In the genomic region with DNA sequence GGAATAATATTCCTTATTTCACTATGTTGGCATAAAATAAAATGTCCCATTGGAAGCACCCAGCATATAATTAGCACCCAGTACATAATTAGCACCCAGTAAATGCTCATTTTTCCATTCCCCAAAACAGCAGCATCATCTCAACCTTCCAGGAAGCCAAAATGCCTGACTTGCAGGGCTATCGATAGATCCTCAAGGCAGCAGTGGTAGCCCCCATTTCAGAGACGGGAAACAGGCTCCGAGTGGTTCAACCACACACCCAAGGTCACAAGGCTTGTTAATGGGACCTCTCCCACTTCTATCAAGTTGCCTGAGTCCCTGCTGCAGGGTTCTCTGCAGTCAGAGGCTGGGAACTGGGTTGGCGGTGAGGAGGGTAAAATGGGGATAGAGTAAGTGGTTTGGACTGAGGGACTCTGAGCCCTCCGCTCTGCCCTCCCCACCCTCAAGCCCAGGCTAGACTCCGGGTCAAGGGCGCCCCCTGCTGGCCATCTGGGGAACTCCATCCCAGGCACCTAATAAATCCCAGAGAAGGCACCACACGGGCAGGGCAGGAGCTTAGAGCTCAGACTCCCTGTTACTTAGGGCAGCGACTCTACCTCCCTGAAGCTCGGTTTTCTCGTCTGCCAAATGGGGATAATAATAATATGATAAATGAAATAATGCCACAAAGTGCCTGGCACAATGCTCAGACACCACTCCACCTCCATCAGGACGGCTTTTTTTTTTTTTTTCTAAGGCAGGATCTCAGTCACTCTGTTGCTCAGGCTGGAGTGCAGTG, we compare ENCODE assay signal across 9 cellular contexts. TPM values are rescaled to one million over a fixed set of nuclear protein-coding genes. Genes with fewer than 3 reads are reported as not detected.
DNase-seq lines count a peak whose midpoint lies in the region; ATAC-seq and TF ChIP-seq lines count a peak whose summit lies in the region.
"Had no signal": no experiment of that assay in that cellular context is flagged by ENCODE, and none has a peak within 500 bp of the region (broad histone marks: within the 10 kb centered on the region; RNA-seq: fewer than 3 reads in every experiment).

No MANE protein-coding gene starts in this region.

- no peaks in the 10 kb centered on the region for H3K9me3 Mint-ChIP-seq in CD8-positive, alpha-beta memory T cell

- TF ChIP-seq CTCF in left ventricle myocardium inferior (IDR thresholded peaks at IDR 0.05; ENCODE audit: borderline replicate concordance), result peak; percentile 97

- POLR2A ChIA-PET in CD8-positive, alpha-beta memory T cell (lab: Charles Lee), result interaction anchor here (0.7 to 1.4 kb wide), 8 partner anchors 22 to 1211 kb away, joined by 3 to 12 read pairs (median 4); no protein-coding TSS in a partner anchor

- peak overlapping the region; percentile 78 for H3K27ac ChIP-seq in CD8-positive, alpha-beta memory T cell (ENCODE audit: low read depth, low read length)
- H3K27ac ChIP-seq in left ventricle myocardium inferior (replicated peaks), result no peak overlapping the region

- H3K4me1 Mint-ChIP-seq in CD8-positive, alpha-beta memory T cell, result peaks cover 15 to 29% (median 18%) of the 10 kb centered on the region in 3 donors

- CTCF ChIA-PET in CD8-positive, alpha-beta memory T cell (lab: Charles Lee), result interaction anchor here (0.6 to 12.4 kb wide), 26 partner anchors 9 to 150 kb away, joined by 3 to 525 read pairs (median 5); a partner anchor contains a TSS

- H3K9me3 ChIP-seq in CD8-positive, alpha-beta memory T cell (ENCODE audit: low read length), result no peaks in the 10 kb centered on the region
- H3K9me3 ChIP-seq in adipocyte (ENCODE audit: control insufficient read depth, low read length) (no peaks in the 10 kb centered on the region), left ventricle myocardium inferior (replicated peaks) (no peaks in the 10 kb centered on the region)

- peak overlapping the region in 5 of 7 donors; percentile 19 to 49 (median 23) for H3K4me3 Mint-ChIP-seq in CD8-positive, alpha-beta memory T cell

- no peaks in the 10 kb centered on the region for H3K27me3 Mint-ChIP-seq in CD8-positive, alpha-beta memory T cell

- peak overlapping the region in 7 of 8 donors; percentile 3 to 81 (median 36) for H3K27ac Mint-ChIP-seq in CD8-positive, alpha-beta memory T cell

- H3K4me3 ChIP-seq in CD8-positive, alpha-beta memory T cell (ENCODE audit: low read length), result peak overlapping the region; percentile 33
- H3K4me3 ChIP-seq in adipocyte (ENCODE audit: low read length), result no peak overlapping the region
- H3K4me3 ChIP-seq in left ventricle myocardium inferior, result no peak overlapping the region

- ATAC-seq in GM21447 (IDR thresholded peaks at IDR 0.05; ENCODE audit: unreplicated experiment), result peak; percentile 75
- peak; percentile 76 for ATAC-seq in sciatic nerve
- ATAC-seq in HG02623 (IDR thresholded peaks at IDR 0.05; ENCODE audit: unreplicated experiment), result no peak

- DNase-seq in CD8-positive, alpha-beta memory T cell, result peak; percentile 82 to 93 (median 91)
- DNase-seq in MV-4-11 (lab: John Stamatoyannopoulos, UW), result peak; percentile 67
- DNase-seq in T-helper 1 cell, result peak; percentile 71 to 92 (median 77)
- DNase-seq in adipocyte (ENCODE audit: low read depth), result peak; percentile 90
- peak; percentile 79 for DNase-seq in left ventricle myocardium inferior
- DNase-seq in sciatic nerve (ENCODE audit: low spot score), result peak; percentile 93

- H3K36me3 Mint-ChIP-seq in CD8-positive, alpha-beta memory T cell, result no peaks in the 10 kb centered on the region

- no peaks in the 10 kb centered on the region for H3K36me3 ChIP-seq in CD8-positive, alpha-beta memory T cell (ENCODE audit: insufficient read depth, low read length)
- H3K36me3 ChIP-seq in adipocyte (ENCODE audit: control insufficient read depth, insufficient read depth, low read length, severe bottlenecking) (no peaks in the 10 kb centered on the region), left ventricle myocardium inferior (no peaks in the 10 kb centered on the region)

- H3K27me3 ChIP-seq in CD8-positive, alpha-beta memory T cell (ENCODE audit: insufficient read depth, low read length, poor library complexity, severe bottlenecking), result no peaks in the 10 kb centered on the region
- H3K27me3 ChIP-seq in adipocyte (replicated peaks; ENCODE audit: control insufficient read depth, insufficient read depth, low read length), result peaks cover 10% of the 10 kb centered on the region
- peaks cover 12% of the 10 kb centered on the region for H3K27me3 ChIP-seq in left ventricle myocardium inferior (ENCODE audit: low read depth)

- intact Hi-C loops in left ventricle myocardium inferior (cut with micrococcal nuclease) (loop anchor here (2.0 kb wide), 1 partner anchor 59 kb away; no protein-coding TSS in a partner anchor), sciatic nerve (cut with DNase I) (loop anchor here (2.0 to 5.0 kb wide), 2 partner anchors 59 to 133 kb away; no protein-coding TSS in a partner anchor)

- peaks cover 19% of the 10 kb centered on the region for H3K4me1 ChIP-seq in CD8-positive, alpha-beta memory T cell (ENCODE audit: insufficient read depth, low read length)
- H3K4me1 ChIP-seq in adipocyte (ENCODE audit: control insufficient read depth, insufficient read depth, low read length) (no peaks in the 10 kb centered on the region), left ventricle myocardium inferior (peaks cover 9% of the 10 kb centered on the region)

- H3K9ac ChIP-seq in adipocyte (ENCODE audit: low read length), result no peak overlapping the region

RNA-seq across cellular contexts. Expression of a gene that starts 21.9 kb away (rescaled TPM):
- 100 to 1,000 TPM; 204 to 206 TPM for total RNA-seq in CD8-positive, alpha-beta memory T cell
- polyA plus RNA-seq in CD8-positive, alpha-beta memory T cell, result 589 TPM
- 18.8 TPM for total RNA-seq in left ventricle myocardium inferior
- total RNA-seq in sciatic nerve, result 65.0 TPM

RNA-seq across cellular contexts. Expression of a gene that starts 56.1 kb away (rescaled TPM):
- total RNA-seq in CD8-positive, alpha-beta memory T cell, result under 1 TPM; 0.59 to 0.91 TPM
- polyA plus RNA-seq in CD8-positive, alpha-beta memory T cell, result not detected
- not detected for total RNA-seq in left ventricle myocardium inferior
- 0.18 TPM for total RNA-seq in sciatic nerve
- total RNA-seq: T-helper 2 cell treated with Interferon-gamma antibody and Interleukin-4, amounts not matched to agents 100 ng/mL and 5 ng/mL, for 36 hours had no signal
